Comparison of ENCODE assay signal across 1 cellular context in genomic region chr9:123591283-123591682, GRCh38.
TF ChIP-seq lines count a peak whose summit lies in the region.

No MANE protein-coding gene starts in this region.

TF ChIP-seq in GM12891, 5 proteins besides CTCF, POLR2A, EP300 and RAD21 (continued from another document):
- TF ChIP-seq PAX5 (IDR thresholded peaks at IDR 0.05; ENCODE audit: insufficient read depth, low read length, severe bottlenecking), result no peak
